In genomic region chr4:89434364-89434988, GRCh38 we compare ENCODE assay signal across 8 cellular contexts.
A peak's percentile ranks its signal among the peaks of the same experiment; 100 is the strongest.
DNase-seq lines count a peak whose midpoint lies in the region; ATAC-seq and TF ChIP-seq lines count a peak whose summit lies in the region.

No MANE protein-coding gene starts in this region.

- H3K4me3 ChIP-seq in CD4-positive, alpha-beta memory T cell (ENCODE audit: low read length in 2 of 2), result no peak overlapping the region
- no peak overlapping the region for H3K4me3 ChIP-seq in thyroid gland (replicated peaks in 1 of 3)

- intact Hi-C loops in CD4-positive, alpha-beta memory T cell (cut with micrococcal nuclease), result loop anchor here (1.0 kb wide), 4 partner anchors 131 to 275 kb away; no protein-coding TSS in a partner anchor
- intact Hi-C loops in thyroid gland (cut with DNase I), result loop anchor here (5.0 to 10.0 kb wide), 2 partner anchors 180 to 207 kb away; no protein-coding TSS in a partner anchor

- no peaks in the 10 kb centered on the region for H3K27me3 ChIP-seq in CD4-positive, alpha-beta memory T cell (ENCODE audit: insufficient read depth, low read length)
- H3K27me3 ChIP-seq in thyroid gland, result no peaks in the 10 kb centered on the region

- H3K4me1 Mint-ChIP-seq in CD4-positive, alpha-beta memory T cell, result peaks cover 13 to 16% (median 14%) of the 10 kb centered on the region in 4 donors
- peaks cover 3% of the 10 kb centered on the region for H3K4me1 Mint-ChIP-seq in brain
- peaks cover 10% of the 10 kb centered on the region for H3K4me1 Mint-ChIP-seq in T-helper 2 cell treated with Interferon-gamma antibody and Interleukin-4, amounts not matched to agents 5 μg/mL and 100 μg/mL, for 36 hours (ENCODE audit: low read depth)

- no peak overlapping the region for H3K27ac ChIP-seq in CD4-positive, alpha-beta memory T cell (ENCODE audit: low read depth, low read length)
- H3K27ac ChIP-seq in thyroid gland, result no peak overlapping the region

- WGBS in thyroid gland, 2 donors, result 52 to 62% methylated on average over 3 of the region's 3 CpGs

- CTCF ChIA-PET in CD4-positive, alpha-beta memory T cell (lab: Charles Lee; ENCODE audit: partially characterized antibody), result interaction anchor here (0.6 to 7.9 kb wide), 22 partner anchors 12 to 615 kb away, joined by 3 to 190 read pairs (median 5); no protein-coding TSS in a partner anchor

- no peaks in the 10 kb centered on the region for H3K36me3 Mint-ChIP-seq in CD4-positive, alpha-beta memory T cell
- H3K36me3 Mint-ChIP-seq in brain, result no peaks in the 10 kb centered on the region
- H3K36me3 Mint-ChIP-seq in T-helper 2 cell treated with Interferon-gamma antibody and Interleukin-4, amounts not matched to agents 5 μg/mL and 100 μg/mL, for 36 hours (ENCODE audit: low read depth), result no peaks in the 10 kb centered on the region

- no peak overlapping the region for H3K27ac Mint-ChIP-seq in CD4-positive, alpha-beta memory T cell
- H3K27ac Mint-ChIP-seq in brain, result peak overlapping the region in 2 of 5 experiments; percentile 32 to 72
- no peak overlapping the region for H3K27ac Mint-ChIP-seq in T-helper 2 cell treated with Interferon-gamma antibody and Interleukin-4, amounts not matched to agents 5 μg/mL and 100 μg/mL, for 36 hours

- peaks cover 0 to 2% (median 0%) of the 10 kb centered on the region in 8 donors for H3K9me3 Mint-ChIP-seq in CD4-positive, alpha-beta memory T cell
- no peaks in the 10 kb centered on the region for H3K9me3 Mint-ChIP-seq in brain
- no peaks in the 10 kb centered on the region for H3K9me3 Mint-ChIP-seq in T-helper 2 cell treated with Interferon-gamma antibody and Interleukin-4, amounts not matched to agents 5 μg/mL and 100 μg/mL, for 36 hours

- H3K4me3 Mint-ChIP-seq in CD4-positive, alpha-beta memory T cell, result no peak overlapping the region
- no peak overlapping the region for H3K4me3 Mint-ChIP-seq in brain
- H3K4me3 Mint-ChIP-seq in T-helper 2 cell treated with Interferon-gamma antibody and Interleukin-4, amounts not matched to agents 5 μg/mL and 100 μg/mL, for 36 hours, result no peak overlapping the region

- H3K4me1 ChIP-seq in CD4-positive, alpha-beta memory T cell (ENCODE audit: insufficient read depth, low read length), result peaks cover 16% of the 10 kb centered on the region
- no peaks in the 10 kb centered on the region for H3K4me1 ChIP-seq in thyroid gland

- ATAC-seq in GM18861 (IDR thresholded peaks at IDR 0.05; ENCODE audit: unreplicated experiment) (peak; percentile 81), HG03097 (IDR thresholded peaks at IDR 0.05; ENCODE audit: low FRiP score, unreplicated experiment) (peak; percentile 67)

- TF ChIP-seq CTCF in brain (conservative IDR thresholded peaks at IDR 0.05), result peak; percentile 79 to 82
- peak; percentile 48 to 82 (median 65) for TF ChIP-seq CTCF in thyroid gland (IDR thresholded peaks at IDR 0.05)

- peaks cover 0 to 3% of the 10 kb centered on the region in 2 donors for H3K27me3 Mint-ChIP-seq in CD4-positive, alpha-beta memory T cell
- peaks cover 9% of the 10 kb centered on the region for H3K27me3 Mint-ChIP-seq in brain
- peaks cover 3% of the 10 kb centered on the region for H3K27me3 Mint-ChIP-seq in T-helper 2 cell treated with Interferon-gamma antibody and Interleukin-4, amounts not matched to agents 5 μg/mL and 100 μg/mL, for 36 hours (ENCODE audit: low read depth)

- POLR2A ChIA-PET in CD4-positive, alpha-beta memory T cell (lab: Charles Lee; ENCODE audit: partially characterized antibody), result interaction anchor here (1.0 kb wide), 1 partner anchor 180 kb away, joined by 3 read pairs; no protein-coding TSS in a partner anchor

- peak in 4 of 5 donors; percentile 48 to 58 (median 55) for DNase-seq in CD4-positive, alpha-beta memory T cell
- peak; percentile 41 for DNase-seq in NCI-H345 treated with DMSO at 0.1 percent for 48 hours (lab: John Stamatoyannopoulos, UW; ENCODE audit: unreplicated experiment)
- peak; percentile 50 for DNase-seq in iris pigment epithelial cell (ENCODE audit: low read depth)
- DNase-seq in thyroid gland, result no peak
- no peak for DNase-seq in T-helper 2 cell treated with Interferon-gamma antibody and Interleukin-4, amounts not matched to agents 5 μg/mL and 100 μg/mL, for 36 hours (ENCODE audit: low spot score)

- TF ChIP-seq POLR2A in thyroid gland (IDR thresholded peaks at IDR 0.05), result no peak

- no peaks in the 10 kb centered on the region for H3K9me3 ChIP-seq in CD4-positive, alpha-beta memory T cell (ENCODE audit: control insufficient read depth in 1 of 2, low read length in 2 of 2)
- H3K9me3 ChIP-seq in thyroid gland, result no peaks in the 10 kb centered on the region

- no peaks in the 10 kb centered on the region for H3K36me3 ChIP-seq in CD4-positive, alpha-beta memory T cell (ENCODE audit: insufficient read depth, low read length)
- no peaks in the 10 kb centered on the region for H3K36me3 ChIP-seq in thyroid gland

Comparison
In these comparisons a context has a peak if more than half of its experiments do, and no peak if none do; other contexts are left out.
1. DNase-seq: peak in CD4-positive, alpha-beta memory T cell (4 of 5), NCI-H345 treated with DMSO at 0.1 percent for 48 hours (single experiment) and iris pigment epithelial cell (single experiment); none in thyroid gland (0 of 2) and T-helper 2 cell treated with Interferon-gamma antibody and Interleukin-4, amounts not matched to agents 5 μg/mL and 100 μg/mL, for 36 hours (single experiment).